In the genomic region with DNA sequence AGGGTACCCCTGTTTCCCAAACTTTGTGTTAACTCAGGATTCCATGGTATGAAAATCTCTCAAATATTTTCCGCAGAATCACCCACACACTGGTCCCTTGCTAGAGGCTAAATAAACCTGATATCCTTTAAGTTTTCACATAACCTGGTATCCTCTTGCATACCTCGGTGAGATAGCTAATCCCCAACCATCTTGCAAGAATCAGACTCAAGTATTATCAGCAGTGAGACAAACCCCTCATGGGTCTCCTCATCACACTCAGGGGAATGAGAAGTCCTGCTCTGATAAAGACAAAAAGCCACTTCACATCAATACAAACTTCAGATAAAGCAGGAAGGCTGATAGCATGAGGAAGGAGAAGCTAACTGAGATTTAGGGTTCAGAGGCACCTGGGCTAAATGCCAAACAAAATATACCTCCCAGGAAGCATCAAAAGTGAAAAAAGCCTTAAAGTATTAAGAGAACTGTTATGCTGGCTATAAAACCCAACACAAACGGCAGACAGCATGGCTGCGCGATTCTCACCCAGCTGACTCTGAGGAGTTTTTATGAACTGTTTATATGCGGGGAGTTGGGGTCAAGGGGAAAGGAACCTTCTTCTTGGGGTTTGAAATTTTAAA, we compare ENCODE assay signal across 20 cellular contexts.
"Had no signal": no experiment of that assay in that cellular context is flagged by ENCODE, and none has a peak within 500 bp of the region (broad histone marks: within the 10 kb centered on the region; RNA-seq: fewer than 3 reads in every experiment).

No MANE protein-coding gene starts in this region.

- H3K36me3 ChIP-seq: gastrocnemius medialis, upper lobe of right lung had no signal

- H3K4me1 ChIP-seq: upper lobe of right lung had no signal

- H3K27me3 Mint-ChIP-seq: central memory CD8-positive, alpha-beta T cell had no signal

- H3K27me3 ChIP-seq: gastrocnemius medialis, upper lobe of right lung had no signal

- H3K27ac Mint-ChIP-seq: brain had no signal

- ATAC-seq: activated naive CD4-positive, alpha-beta T cell treated with anti-CD3 and anti-CD28 coated beads, Interleukin-2, amount 50 U/mL, for 72 hours; esophagus mucosa; gastrocnemius medialis; left lobe of liver; upper lobe of right lung had no signal

- H3K9me3 Mint-ChIP-seq: central memory CD8-positive, alpha-beta T cell had no signal

- H3K4me3 ChIP-seq: gastrocnemius medialis, lung, upper lobe of right lung had no signal

- H3K9me3 ChIP-seq: gastrocnemius medialis, upper lobe of right lung had no signal

- DNase-seq: activated CD4-positive, alpha-beta T cell treated with anti-CD3 and anti-CD28 coated beads, Interleukin-2, amount 50 U/mL, for 1 hour; activated CD4-positive, CD25-positive, alpha-beta regulatory T cell treated with anti-CD3 and anti-CD28 coated beads, Interleukin-2, amount 50 U/mL, for 72 hours; activated CD8-positive, alpha-beta memory T cell treated with anti-CD3 and anti-CD28 coated beads, Interleukin-2, amount 50 U/mL, for 4 hours; activated effector memory CD4-positive, alpha-beta T cell treated with anti-CD3 and anti-CD28 coated beads, Interleukin-2, amount 50 U/mL, for 16 hours; activated T-cell treated with anti-CD3 and anti-CD28 coated beads, Interleukin-2, amount 50 U/mL, for 48 hours; amygdala; effector CD4-positive, alpha-beta T cell; gastrocnemius medialis; kidney; midbrain; retina; stimulated activated naive CD4-positive, alpha-beta T cell; T-helper 9 cell; upper lobe of right lung had no signal

- H3K4me3 Mint-ChIP-seq: brain; central memory CD8-positive, alpha-beta T cell had no signal

- H3K27ac ChIP-seq: gastrocnemius medialis, upper lobe of right lung had no signal
